Comparison of ENCODE assay signal across 22 cellular contexts in genomic region chr22:44871782-44872181, GRCh38.
DNase-seq lines count a peak whose midpoint lies in the region; ATAC-seq, FAIRE-seq and TF ChIP-seq lines count a peak whose summit lies in the region.
"Had no signal": no experiment of that assay in that cellular context is flagged by ENCODE, and none has a peak within 500 bp of the region (broad histone marks: within the 10 kb centered on the region; RNA-seq: fewer than 3 reads in every experiment).

No MANE protein-coding gene starts in this region.

- no peak overlapping the region for H3K4me3 ChIP-seq in K562
- H3K4me3 ChIP-seq in neural cell (ENCODE audit: low read length) = peak overlapping the region; percentile 16
- H3K4me3 ChIP-seq: A549; BLaER1 treated with 17β-estradiol and CSF1 and Interleukin-3, amounts not matched to agents 10 nM and 100 nM had no signal

- TF ChIP-seq EP300 in K562 (IDR thresholded peaks at IDR 0.05; ENCODE audit: low read length) (no peak), neural cell (conservative IDR thresholded peaks at IDR 0.05; ENCODE audit: poor library complexity, severe bottlenecking) (no peak)

- H3K4me2 ChIP-seq in K562 (ENCODE audit: insufficient read depth, low read length) = no peak overlapping the region
- no peak overlapping the region for H3K4me2 ChIP-seq in neural cell (ENCODE audit: low read length)
- H3K4me2 ChIP-seq: A549; BLaER1 treated with 17β-estradiol and CSF1 and Interleukin-3, amounts not matched to agents 10 nM and 100 nM had no signal

- H3K27me3 ChIP-seq in K562 (ENCODE audit: control insufficient read depth in 2 of 2, insufficient read depth in 2 of 2, low read length in 2 of 2) (no peaks in the 10 kb centered on the region; a peak in 1 of 5 replicates), neural cell (ENCODE audit: insufficient read depth, low read depth, low read length) (no peaks in the 10 kb centered on the region)
- H3K27me3 ChIP-seq: BLaER1 treated with 17β-estradiol and CSF1 and Interleukin-3, amounts not matched to agents 10 nM and 100 nM had no signal

- CTCF ChIA-PET in K562 (lab: Yijun Ruan, JAX; ENCODE audit: low intra/inter-chr PET ratio) = no interaction called here

- FAIRE-seq in K562 (lab: Jason Lieb, UNC) = no peak
- FAIRE-seq: A549, D721Med, G401.6, GM12891, GM18507 had no signal

- TF ChIP-seq RAD21 in K562 (CRISPR knock-in tag; conservative IDR thresholded peaks at IDR 0.05 in 1 of 2, IDR thresholded peaks at IDR 0.05 in 1 of 2) = no peak
- TF ChIP-seq RAD21 in neural cell (conservative IDR thresholded peaks at IDR 0.05) = no peak

- H3K36me3 ChIP-seq in K562 (ENCODE audit: control insufficient read depth, insufficient read depth, low read length) = no peaks in the 10 kb centered on the region
- H3K36me3 ChIP-seq in neural cell (ENCODE audit: insufficient read depth, low read length) = peaks cover 5% of the 10 kb centered on the region

- intact Hi-C loops in left ventricle myocardium superior (cut with micrococcal nuclease) (no loop called here), Right ventricle myocardium inferior (cut with DNase I) (no loop called here), K562 (cut with micrococcal nuclease) (no loop called here)

- H3K4me1 ChIP-seq in K562 (replicated peaks in 1 of 2; ENCODE audit: control insufficient read depth in 2 of 2, insufficient read depth in 2 of 2, low read length in 2 of 2) = peaks cover 2 to 3% of the 10 kb centered on the region in 2 experiments; a peak in 3 of 5 replicates

- BruUV-seq in K562 (replicated peaks; lab: Mats Ljungman, UMichigan) = no TSS peak

- no peak for TF ChIP-seq POLR2A in K562 (conservative IDR thresholded peaks at IDR 0.05)

- DNase-seq in left ventricle myocardium superior = peak; percentile 9
- DNase-seq in Right ventricle myocardium inferior (ENCODE audit: missing footprints) = no peak
- no peak for DNase-seq in K562 (ENCODE audit: extremely low read depth in 1 of 4, low spot score in 3 of 4)
- DNase-seq in NCI-H226 = no peak
- no peak for DNase-seq in OCI-M2 (lab: John Stamatoyannopoulos, UW; ENCODE audit: unreplicated experiment)
- DNase-seq: AML-193; Caco-2; Calu3; CD4-positive, alpha-beta T cell; CD8-positive, alpha-beta T cell; DMS79 treated with DMSO at 0.1 percent for 48 hours; GF-D8 had no signal

- H3K9me3 ChIP-seq in K562 (replicated peaks; ENCODE audit: control insufficient read depth, insufficient read depth, low read depth, low read length) = no peaks in the 10 kb centered on the region
- no peaks in the 10 kb centered on the region for H3K9me3 ChIP-seq in neural cell (ENCODE audit: low read length)
- H3K9me3 ChIP-seq: Caco-2 had no signal

- H3K9ac ChIP-seq in K562 (ENCODE audit: insufficient read depth in 1 of 2, low read depth in 2 of 2, low read length in 2 of 2) (no peak overlapping the region), neural cell (ENCODE audit: low read length) (peak overlapping the region; percentile 20)
- H3K9ac ChIP-seq: BLaER1 treated with 17β-estradiol and CSF1 and Interleukin-3, amounts not matched to agents 10 nM and 100 nM had no signal

- no peaks in the 10 kb centered on the region for H3F3A ChIP-seq in neural cell (ENCODE audit: insufficient read depth, low read length, poor library complexity, severe bottlenecking)

- H3K9me1 ChIP-seq in K562 (ENCODE audit: control insufficient read depth, insufficient read depth, low read length) = no peaks in the 10 kb centered on the region

- in situ Hi-C loops in K562 (cut with MboI) = no loop called here

- 0% methylated on average over 3 of the region's 3 CpGs for WGBS in K562 (ENCODE audit: insufficient coverage, low coverage, missing lambda C conversion rate)

- POLR2A ChIA-PET in K562 (lab: Yijun Ruan, JAX) = no interaction called here

- H3K9me2 ChIP-seq in neural cell (ENCODE audit: insufficient read depth, low read length) = no peaks in the 10 kb centered on the region

- H3K79me2 ChIP-seq in K562 (ENCODE audit: control insufficient read depth, insufficient read depth, low read length) = no peaks in the 10 kb centered on the region
- no peaks in the 10 kb centered on the region for H3K79me2 ChIP-seq in neural cell (replicated peaks; ENCODE audit: insufficient read depth, low read length)

- H2AFZ ChIP-seq in K562 (ENCODE audit: low read depth, low read length) (no peak overlapping the region), neural cell (ENCODE audit: low read depth, low read length) (no peak overlapping the region)

- ATAC-seq in left ventricle myocardium superior = no peak
- no peak for ATAC-seq in Right ventricle myocardium inferior
- ATAC-seq in K562 = no peak
- no peak for ATAC-seq in HG02938 (IDR thresholded peaks at IDR 0.05; ENCODE audit: unreplicated experiment)
- ATAC-seq: A549; CD8-positive, alpha-beta T cell had no signal

- H4K20me1 ChIP-seq in K562 (replicated peaks; ENCODE audit: control insufficient read depth, insufficient read depth, low read length) (no peaks in the 10 kb centered on the region), neural cell (ENCODE audit: insufficient read depth) (no peaks in the 10 kb centered on the region)
- H4K20me1 ChIP-seq: BLaER1 treated with 17β-estradiol and CSF1 and Interleukin-3, amounts not matched to agents 10 nM and 100 nM had no signal

- no peak for TF ChIP-seq CTCF in K562 (IDR thresholded peaks at IDR 0.05 in 2 of 3, conservative IDR thresholded peaks at IDR 0.05 in 1 of 3; ENCODE audit: insufficient read depth in 2 of 3, low read depth in 1 of 3, low read length in 3 of 3)
- TF ChIP-seq CTCF in neural cell (IDR thresholded peaks at IDR 0.05; ENCODE audit: poor library complexity, severe bottlenecking) = no peak

- no peak overlapping the region for H3K27ac ChIP-seq in K562 (ENCODE audit: extremely low read depth, low read depth, low read length)
- H3K27ac ChIP-seq in neural cell (ENCODE audit: low read length) = peak overlapping the region; percentile 58
- H3K27ac ChIP-seq: 22Rv1; A549; BLaER1 treated with 17β-estradiol and CSF1 and Interleukin-3, amounts not matched to agents 10 nM and 100 nM; C4-2B had no signal

TF ChIP-seq in K562, 482 proteins besides CTCF, POLR2A, EP300 and RAD21:
- TF ChIP-seq KAT8 (IDR thresholded peaks at IDR 0.05; ENCODE audit: low read depth) (no peak), ZNF707 (CRISPR knock-in tag; conservative IDR thresholded peaks at IDR 0.05) (peak; percentile 91)

TF ChIP-seq in neural cell, 6 proteins besides CTCF, POLR2A, EP300 and RAD21:
- TF ChIP-seq POLR2AphosphoS5 (IDR thresholded peaks at IDR 0.05) = no peak
- TF ChIP-seq SMC3 (conservative IDR thresholded peaks at IDR 0.05; ENCODE audit: poor library complexity) = no peak
- no peak for TF ChIP-seq MXI1 (conservative IDR thresholded peaks at IDR 0.05; ENCODE audit: poor library complexity, severe bottlenecking)
- no peak for TF ChIP-seq TAF1 (IDR thresholded peaks at IDR 0.05; ENCODE audit: low read depth)
- no peak for TF ChIP-seq EZH2 (IDR thresholded peaks at IDR 0.05; ENCODE audit: borderline replicate concordance, insufficient read depth, low read length, poor library complexity, severe bottlenecking)
- no peak for TF ChIP-seq REST (IDR thresholded peaks at IDR 0.05; ENCODE audit: borderline replicate concordance)
